ENCODE assay signal across 10 cellular contexts in the genomic region with DNA sequence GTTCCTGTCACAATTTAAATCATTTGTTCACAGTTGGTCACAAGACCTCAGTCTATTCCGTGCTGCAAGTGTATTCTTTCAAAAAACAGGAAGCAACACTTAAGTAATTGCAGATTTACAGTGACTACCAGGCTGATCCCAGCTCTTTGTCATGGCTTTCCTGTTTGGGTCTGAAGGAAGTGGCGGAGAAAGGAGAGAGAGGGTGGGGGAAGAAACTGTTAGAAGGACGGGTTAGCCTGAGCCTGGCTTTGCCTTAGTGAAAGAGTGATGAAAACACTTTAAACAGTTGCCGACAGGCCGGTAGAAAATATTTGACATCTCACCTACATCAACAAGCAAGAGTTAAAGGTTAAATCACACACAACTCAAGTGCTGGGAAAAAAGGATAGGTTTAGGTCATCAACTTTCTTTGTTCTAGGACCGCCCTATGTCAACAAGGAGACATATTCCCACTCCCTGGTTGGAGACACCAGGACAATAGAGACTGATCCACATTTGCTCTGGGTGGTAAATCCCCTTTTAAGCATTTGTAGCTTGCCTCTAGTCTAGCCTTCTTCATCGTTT.
DNase-seq lines count a peak whose midpoint lies in the region; ATAC-seq and TF ChIP-seq lines count a peak whose summit lies in the region.
"Had no signal": no experiment of that assay in that cellular context is flagged by ENCODE, and none has a peak within 500 bp of the region (broad histone marks: within the 10 kb centered on the region; RNA-seq: fewer than 3 reads in every experiment).

No MANE protein-coding gene starts in this region.

- H3K4me3 Mint-ChIP-seq in CD14-positive monocyte (peak overlapping the region in 1 of 2 donors; percentile 84), nephron progenitor cell (no peak overlapping the region)

- peaks cover 0 to 1% (median 0%) of the 10 kb centered on the region in 7 donors for H3K9me3 Mint-ChIP-seq in CD14-positive monocyte
- H3K9me3 Mint-ChIP-seq in nephron progenitor cell, result no peaks in the 10 kb centered on the region

- H3K27me3 Mint-ChIP-seq in CD14-positive monocyte (ENCODE audit: low read depth in 3 of 3) (peaks cover 0 to 2% (median 0%) of the 10 kb centered on the region in 3 donors), nephron progenitor cell (ENCODE audit: low read depth, poor library complexity) (no peaks in the 10 kb centered on the region)

- H3K4me1 Mint-ChIP-seq in CD14-positive monocyte, result peaks cover 21% of the 10 kb centered on the region
- peaks cover 6% of the 10 kb centered on the region for H3K4me1 Mint-ChIP-seq in nephron progenitor cell

- ATAC-seq in GM21576 (IDR thresholded peaks at IDR 0.05; ENCODE audit: unreplicated experiment), result no peak
- ATAC-seq in HG02642 (IDR thresholded peaks at IDR 0.05; ENCODE audit: poor library complexity, unreplicated experiment), result no peak
- no peak for ATAC-seq in HG03139 (IDR thresholded peaks at IDR 0.05; ENCODE audit: unreplicated experiment)

- intact Hi-C loops in CD14-positive monocyte (cut with micrococcal nuclease), result no loop called here

- TF ChIP-seq CTCF in CD14-positive monocyte (IDR thresholded peaks at IDR 0.05) (no peak), nephron progenitor cell (IDR thresholded peaks at IDR 0.05) (no peak)

- H3K36me3 Mint-ChIP-seq in CD14-positive monocyte (no peaks in the 10 kb centered on the region), nephron progenitor cell (ENCODE audit: low read depth) (no peaks in the 10 kb centered on the region)

- H3K27ac Mint-ChIP-seq in CD14-positive monocyte (peak overlapping the region; percentile 77 to 94 (median 92)), nephron progenitor cell (peak overlapping the region; percentile 50)

- DNase-seq in CD14-positive monocyte (ENCODE audit: low spot score), result peak; percentile 78
- peak; percentile 87 to 97 for DNase-seq in NOMO-1 (lab: John Stamatoyannopoulos, UW; ENCODE audit: unreplicated experiment in 2 of 2)
- peak; percentile 14 for DNase-seq in globus pallidus (ENCODE audit: low spot score)
- no peak for DNase-seq in nephron progenitor cell
- DNase-seq in NK-92 (lab: John Stamatoyannopoulos, UW; ENCODE audit: unreplicated experiment), result no peak
- DNase-seq: activated CD8-positive, alpha-beta memory T cell treated with anti-CD3 and anti-CD28 coated beads for 24 hours; NCI-H1105 treated with DMSO at 0.1 percent for 48 hours had no signal

Comparison
In these comparisons a context has a peak if more than half of its experiments do, and no peak if none do; other contexts are left out.
1. DNase-seq: peak in CD14-positive monocyte (single experiment), NOMO-1 (2 of 2) and globus pallidus (single experiment); none in nephron progenitor cell (single experiment) and NK-92 (single experiment).